Comparison of ENCODE assay signal across 26 cellular contexts in the genomic region with DNA sequence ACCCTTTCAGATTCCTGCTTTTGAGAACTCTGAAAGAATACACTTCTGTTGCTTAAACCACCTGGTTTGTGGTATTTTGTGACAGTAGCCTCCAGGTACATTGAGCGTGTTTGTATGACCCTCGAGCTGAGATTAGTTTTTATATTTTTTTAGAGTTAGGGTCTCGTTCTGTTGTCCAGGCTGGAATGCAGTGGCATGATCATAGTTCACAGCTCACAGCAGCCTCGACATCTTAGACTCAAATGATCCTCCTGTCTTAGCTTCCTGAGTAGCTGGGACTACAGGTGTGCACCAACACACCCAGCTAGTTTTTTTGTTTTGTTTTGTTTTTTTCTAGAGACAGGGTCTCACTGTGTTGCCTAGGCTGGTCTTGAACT. TPM values are rescaled to one million over a fixed set of nuclear protein-coding genes. Genes with fewer than 3 reads are reported as not detected.
"Had no signal": no experiment of that assay in that cellular context is flagged by ENCODE, and none has a peak within 500 bp of the region (broad histone marks: within the 10 kb centered on the region; RNA-seq: fewer than 3 reads in every experiment).

No MANE protein-coding gene starts in this region.

- H3K9ac ChIP-seq: neural progenitor cell, parathyroid adenoma had no signal

- H3K36me3 Mint-ChIP-seq: memory B cell; mesothelial cell of epicardium; naive thymus-derived CD4-positive, alpha-beta T cell; neural progenitor cell; type B pancreatic cell had no signal

- H3K4me1 ChIP-seq: colonic mucosa, parathyroid adenoma had no signal

- H3K27me3 Mint-ChIP-seq: dendritic cell treated with granulocyte-macrophage colony-stimulating factor and Interleukin-4, amounts not matched to agents 40 ng/mL and 50 ng/mL, for 4 days had no signal

- DNase-seq: colonic mucosa; effector memory CD4-positive, alpha-beta T cell; erythroblast; kidney; naive thymus-derived CD4-positive, alpha-beta T cell; stimulated activated CD4-positive, alpha-beta T cell treated with anti-CD3 and anti-CD28 coated beads, Interleukin-12 subunit alpha, Interleukin-12 subunit beta, amount 100 ng/mL, for 4 hours; stimulated activated CD4-positive, alpha-beta T cell treated with anti-CD3 and anti-CD28 coated beads, Interleukin-1b, Interleukin-23, amount 100 ng/mL, for 48 hours; stimulated activated CD4-positive, alpha-beta T cell treated with anti-CD3 and anti-CD28 coated beads, Interleukin-4, amount 100 ng/mL, for 1 hour; stimulated activated CD8-positive, alpha-beta memory T cell treated with anti-CD3 and anti-CD28 coated beads, Interleukin-4, amount 100 ng/mL, for 48 hours; stimulated activated naive CD4-positive, alpha-beta T cell treated with Interleukin-2 at 50 U/mL for 16 hours; stomach; thyroid gland had no signal

- H3K36me3 ChIP-seq: colonic mucosa, neural progenitor cell, stomach, thyroid gland had no signal

- H3K27me3 ChIP-seq: colonic mucosa, stomach, thyroid gland had no signal

- H3K9me3 Mint-ChIP-seq: dendritic cell treated with granulocyte-macrophage colony-stimulating factor and Interleukin-4, amounts not matched to agents 40 ng/mL and 50 ng/mL, for 4 days; memory B cell; mesothelial cell of epicardium; nephron; neural progenitor cell; type B pancreatic cell had no signal

- H3K79me2 ChIP-seq: parathyroid adenoma had no signal

- H3K27ac ChIP-seq: colonic mucosa, neural progenitor cell, parathyroid adenoma, thyroid gland had no signal

- H3K4me3 Mint-ChIP-seq: dendritic cell treated with granulocyte-macrophage colony-stimulating factor and Interleukin-4, amounts not matched to agents 40 ng/mL and 50 ng/mL, for 4 days; memory B cell; mesothelial cell of epicardium; naive thymus-derived CD4-positive, alpha-beta T cell; nephron; neural progenitor cell; type B pancreatic cell had no signal

- ATAC-seq: left lobe of liver; naive thymus-derived CD4-positive, alpha-beta T cell; sciatic nerve had no signal

- H3K9me3 ChIP-seq: colonic mucosa, stomach, thyroid gland had no signal

- FAIRE-seq: endometrium, frontal cortex, kidney had no signal

- H3K4me2 ChIP-seq: neural progenitor cell, smooth muscle cell had no signal

- H3K27ac Mint-ChIP-seq: dendritic cell treated with granulocyte-macrophage colony-stimulating factor and Interleukin-4, amounts not matched to agents 40 ng/mL and 50 ng/mL, for 4 days; memory B cell; mesothelial cell of epicardium; naive thymus-derived CD4-positive, alpha-beta T cell; nephron; neural progenitor cell; progenitor cell of endocrine pancreas; type B pancreatic cell had no signal

- H2AFZ ChIP-seq: neural progenitor cell, parathyroid adenoma had no signal

- H3K4me3 ChIP-seq: colonic mucosa, lung, neural progenitor cell, smooth muscle cell, stomach, thyroid gland had no signal

RNA-seq across cellular contexts. Expression of a gene that starts 4.5 kb away (rescaled TPM):
- polyA plus RNA-seq: naive thymus-derived CD4-positive, alpha-beta T cell had no signal

RNA-seq across cellular contexts. Expression of a gene that starts 58.8 kb away (rescaled TPM):
- polyA plus RNA-seq: naive thymus-derived CD4-positive, alpha-beta T cell had no signal
